Comparison of ENCODE assay signal across 10 cellular contexts in genomic region chr10:50350366-50350765, GRCh38.
"Had no signal": no experiment of that assay in that cellular context is flagged by ENCODE, and none has a peak within 500 bp of the region (broad histone marks: within the 10 kb centered on the region; RNA-seq: fewer than 3 reads in every experiment).

No MANE protein-coding gene starts in this region.

- H3K9ac ChIP-seq: GM23248 had no signal

- ATAC-seq: GM23338, HCT116 had no signal

- FAIRE-seq: H1, H54 had no signal

- H3K27ac ChIP-seq: GM23248 had no signal

- H3K4me3 ChIP-seq: GM23248, GM23338 had no signal

- H2AFZ ChIP-seq: GM23248, GM23338 had no signal

- DNase-seq: GM23248, GOT3, H7, H9, HCEC 1CT, HFFc6 had no signal

- H3K4me2 ChIP-seq: GM23338 had no signal
